Comparison of ENCODE assay signal across 17 cellular contexts in the genomic region with DNA sequence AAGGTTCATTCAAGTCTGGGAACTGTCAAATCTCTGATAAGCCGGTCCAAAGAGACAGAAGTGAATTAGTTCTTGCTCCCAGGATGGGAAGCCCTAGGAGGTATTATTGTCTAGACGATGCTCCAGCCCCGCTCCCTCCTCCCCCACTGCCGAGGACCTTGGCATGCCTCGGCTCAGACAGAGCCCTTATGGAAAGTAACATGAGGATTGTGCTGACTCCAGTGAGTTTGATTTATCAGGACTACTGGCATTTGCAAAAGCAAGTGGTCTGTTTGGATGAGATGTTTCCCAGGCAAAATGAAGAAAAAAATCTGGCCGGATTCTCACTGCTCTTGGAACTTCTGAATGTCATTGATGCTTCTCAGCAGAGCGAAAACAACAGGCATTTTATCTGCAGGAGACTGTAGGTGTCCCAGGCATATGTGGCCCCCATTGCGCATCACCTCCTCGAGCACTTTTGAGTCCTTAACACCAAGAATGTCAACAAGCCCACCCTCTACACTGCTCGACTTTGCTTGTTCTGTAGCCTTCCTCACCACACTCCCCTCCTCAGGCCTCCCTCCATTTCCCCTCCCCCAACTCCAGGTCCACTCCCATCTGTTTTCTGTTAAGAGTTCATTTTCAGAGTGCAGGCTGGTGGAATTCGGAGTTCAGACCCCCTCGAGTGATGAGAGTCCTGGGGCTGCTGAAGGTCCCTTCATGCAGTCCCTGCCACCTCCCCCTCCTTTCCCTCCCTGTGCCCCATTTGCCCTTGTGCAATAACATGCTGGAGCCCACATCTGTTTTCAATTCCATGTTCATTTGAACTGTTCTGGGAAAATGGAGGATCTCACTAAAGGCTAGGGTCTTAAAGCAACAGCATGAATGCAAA.
DNase-seq lines count a peak whose midpoint lies in the region; FAIRE-seq and TF ChIP-seq lines count a peak whose summit lies in the region.
"Had no signal": no experiment of that assay in that cellular context is flagged by ENCODE, and none has a peak within 500 bp of the region (broad histone marks: within the 10 kb centered on the region; RNA-seq: fewer than 3 reads in every experiment).

No MANE protein-coding gene starts in this region.

- no peaks in the 10 kb centered on the region for H3K36me3 ChIP-seq in small intestine (ENCODE audit: control insufficient read depth in 2 of 2, insufficient read depth in 2 of 2, low read length in 2 of 2)

- H3K27me3 ChIP-seq in small intestine (ENCODE audit: control insufficient read depth in 2 of 2, insufficient read depth in 2 of 2, low read length in 2 of 2), result peaks cover 0 to 3% of the 10 kb centered on the region in 2 donors

- no peaks in the 10 kb centered on the region for H3K9me3 ChIP-seq in small intestine (ENCODE audit: control insufficient read depth, low read depth)

- H3K27ac Mint-ChIP-seq in nephron progenitor cell, result peak overlapping the region; percentile 88
- H3K27ac Mint-ChIP-seq: activated T-helper 17 cell treated with anti-CD3 and anti-CD28 coated beads, Interleukin-2, amount 50 U/mL, for 72 hours; T-helper 17 cell had no signal

- 60 to 74% (median 70%) methylated on average over 12 of the region's 12 CpGs for WGBS in small intestine, 3 donors

- no peaks in the 10 kb centered on the region for H3K4me1 ChIP-seq in small intestine (ENCODE audit: control insufficient read depth in 2 of 2, insufficient read depth in 1 of 2, low read depth in 1 of 2, low read length in 1 of 2)

- H3K4me3 ChIP-seq in fibroblast of mammary gland (ENCODE audit: control insufficient read depth, low read depth, low read length) (no peak overlapping the region), small intestine (ENCODE audit: low read depth in 1 of 2, low read length in 2 of 2) (no peak overlapping the region)

- no peak for FAIRE-seq in small intestine (lab: Jason Lieb, UNC)
- FAIRE-seq: endothelial cell of umbilical vein, RCC 7860 had no signal

- TF ChIP-seq CTCF in fibroblast of mammary gland (conservative IDR thresholded peaks at IDR 0.05; ENCODE audit: control insufficient read depth, insufficient read depth, low read depth, low read length) (no peak), nephron progenitor cell (IDR thresholded peaks at IDR 0.05) (no peak)

- DNase-seq in NCI-H82 (lab: John Stamatoyannopoulos, UW), result peak; percentile 3
- no peak for DNase-seq in NCI-H82 treated with DMSO at 0.1 percent for 48 hours (lab: John Stamatoyannopoulos, UW; ENCODE audit: unreplicated experiment)
- peak; percentile 76 for DNase-seq in fibroblast of mammary gland (ENCODE audit: low read depth)
- peak; percentile 32 for DNase-seq in nephron progenitor cell
- no peak for DNase-seq in iPS-NIHi7 (ENCODE audit: extremely low spot score)
- no peak for DNase-seq in anterior cingulate cortex (lab: John Stamatoyannopoulos, UW)
- DNase-seq in small intestine, result no peak
- no peak for DNase-seq in mesenteric fat pad (ENCODE audit: low spot score)
- DNase-seq: central memory CD4-positive, alpha-beta T cell; midbrain; NCI-H1436; NCI-H526; T-helper 17 cell had no signal

- H3K36me3 Mint-ChIP-seq in nephron progenitor cell (ENCODE audit: low read depth), result no peaks in the 10 kb centered on the region

- peaks cover 42% of the 10 kb centered on the region for H3K4me1 Mint-ChIP-seq in nephron progenitor cell
- H3K4me1 Mint-ChIP-seq: activated T-helper 17 cell treated with anti-CD3 and anti-CD28 coated beads, Interleukin-2, amount 50 U/mL, for 72 hours; T-helper 17 cell had no signal

- H3K4me3 Mint-ChIP-seq in nephron progenitor cell, result peak overlapping the region; percentile 43
- H3K4me3 Mint-ChIP-seq: activated T-helper 17 cell treated with anti-CD3 and anti-CD28 coated beads, Interleukin-2, amount 50 U/mL, for 72 hours; T-helper 17 cell had no signal

- no peaks in the 10 kb centered on the region for H3K9me3 Mint-ChIP-seq in nephron progenitor cell
- H3K9me3 Mint-ChIP-seq: activated T-helper 17 cell treated with anti-CD3 and anti-CD28 coated beads, Interleukin-2, amount 50 U/mL, for 72 hours had no signal

- no peak overlapping the region for H3K27ac ChIP-seq in small intestine (ENCODE audit: low read depth in 1 of 2, low read length in 1 of 2)
- H3K27ac ChIP-seq: 22Rv1 had no signal

- peaks cover 5% of the 10 kb centered on the region for H3K27me3 Mint-ChIP-seq in nephron progenitor cell (ENCODE audit: low read depth, poor library complexity)

Comparison
In these comparisons a context has a peak if more than half of its experiments do, and no peak if none do; other contexts are left out.
1. DNase-seq: peak in NCI-H82 (single experiment), fibroblast of mammary gland (single experiment) and nephron progenitor cell (single experiment); none in NCI-H82 treated with DMSO at 0.1 percent for 48 hours (single experiment), iPS-NIHi7 (single experiment), anterior cingulate cortex (0 of 58), small intestine (single experiment) and mesenteric fat pad (single experiment).